ENCODE assay signal across 9 cellular contexts in genomic region chr12:107843351-107844311, GRCh38.
DNase-seq lines count a peak whose midpoint lies in the region; ATAC-seq and TF ChIP-seq lines count a peak whose summit lies in the region.
"Had no signal": no experiment of that assay in that cellular context is flagged by ENCODE, and none has a peak within 500 bp of the region (broad histone marks: within the 10 kb centered on the region; RNA-seq: fewer than 3 reads in every experiment).

No MANE protein-coding gene starts in this region.

- DNase-seq in DMS53 (lab: John Stamatoyannopoulos, UW), result peak; percentile 42
- no peak for DNase-seq in DMS53 treated with DMSO at 0.1 percent for 48 hours (lab: John Stamatoyannopoulos, UW; ENCODE audit: unreplicated experiment)
- peak; percentile 2 to 3 for DNase-seq in cardiac fibroblast (ENCODE audit: low read depth in 2 of 2)
- DNase-seq in kidney tubule cell (ENCODE audit: low spot score), result peak; percentile 11
- DNase-seq in stomach, result no peak
- no peak for DNase-seq in DMS153 treated with DMSO at 0.1 percent for 48 hours (lab: John Stamatoyannopoulos, UW; ENCODE audit: unreplicated experiment)
- DNase-seq in caudate nucleus (lab: John Stamatoyannopoulos, UW), result no peak
- DNase-seq: 8988T had no signal

- TF ChIP-seq CTCF in cardiac fibroblast (IDR thresholded peaks at IDR 0.05; ENCODE audit: low read depth, low read length) (no peak), stomach (IDR thresholded peaks at IDR 0.05) (no peak)

- 2 to 7% (median 2%) methylated on average over 28 to 59 of the region's 59 CpGs for WGBS in stomach, 5 donors

- H3K27ac ChIP-seq in stomach (peak overlapping the region in 3 of 5 donors; percentile 9 to 34 (median 16)), caudate nucleus (ENCODE audit: low read depth, low read length) (no peak overlapping the region)

- H3K4me3 ChIP-seq in cardiac fibroblast (replicated peaks in 1 of 2; ENCODE audit: low read depth in 2 of 2, low read length in 2 of 2) (peak overlapping the region; percentile 13 to 14), stomach (peak overlapping the region; percentile 36 to 56 (median 45))

- TF ChIP-seq EP300 in stomach (IDR thresholded peaks at IDR 0.05), result no peak

- no peaks in the 10 kb centered on the region for H3K9me3 ChIP-seq in stomach

- H3K27me3 ChIP-seq in stomach, result peaks cover 8 to 73% (median 37%) of the 10 kb centered on the region in 3 donors

- no peaks in the 10 kb centered on the region for H3K36me3 ChIP-seq in stomach

- intact Hi-C loops in stomach (cut with DNase I; ENCODE audit: low total_unique reads), result no loop called here

- H3K4me1 ChIP-seq in stomach, result peaks cover 15 to 34% (median 29%) of the 10 kb centered on the region in 4 donors

- TF ChIP-seq POLR2A in stomach (IDR thresholded peaks at IDR 0.05), result no peak

- ATAC-seq in GM21360 (IDR thresholded peaks at IDR 0.05; ENCODE audit: unreplicated experiment), result no peak

Comparison
In these comparisons a context has a peak if more than half of its experiments do, and no peak if none do; other contexts are left out.
1. DNase-seq: peak in DMS53 (single experiment), cardiac fibroblast (2 of 2) and kidney tubule cell (single experiment); none in DMS53 treated with DMSO at 0.1 percent for 48 hours (single experiment), stomach (single experiment), DMS153 treated with DMSO at 0.1 percent for 48 hours (single experiment) and caudate nucleus (0 of 61).